26 cellular contexts compared by ENCODE assay signal in genomic region chr13:100581030-100581429, GRCh38.
"Had no signal": no experiment of that assay in that cellular context is flagged by ENCODE, and none has a peak within 500 bp of the region (broad histone marks: within the 10 kb centered on the region; RNA-seq: fewer than 3 reads in every experiment).

No MANE protein-coding gene starts in this region.

- H3K27me3 ChIP-seq: adrenal gland, Peyer's patch, SJSA1 had no signal

- H3K4me1 ChIP-seq: adrenal gland, Peyer's patch, SJSA1 had no signal

- H3K4me3 Mint-ChIP-seq: activated CD8-positive, alpha-beta memory T cell treated with anti-CD3 and anti-CD28 coated beads, Interleukin-2, amount 10 ng/mL, durations not matched to agents 7 days and 5 days; activated naive CD8-positive, alpha-beta T cell; activated T-cell treated with anti-CD3 and anti-CD28 coated beads, Interleukin-2, amount 50 U/mL, for 24 hours; T-helper 17 cell had no signal

- H3K9me3 Mint-ChIP-seq: activated T-cell treated with anti-CD3 and anti-CD28 coated beads, Interleukin-2, amount 50 U/mL, for 24 hours had no signal

- H3K9me3 ChIP-seq: adrenal gland, Peyer's patch, SJSA1 had no signal

- DNase-seq: activated CD4-positive, alpha-beta T cell treated with anti-CD3 and anti-CD28 coated beads, Interleukin-2, amount 50 U/mL, for 1 hour; activated CD4-positive, CD25-positive, alpha-beta regulatory T cell; activated CD8-positive, alpha-beta memory T cell treated with anti-CD3 and anti-CD28 coated beads, Interleukin-2, amount 10 ng/mL, durations not matched to agents 7 days and 5 days; activated gamma-delta T cell treated with Interleukin-2 at 50 U/mL for 16 hours; activated T-cell treated with anti-CD3 and anti-CD28 coated beads, Interleukin-2, amount 50 U/mL, for 24 hours; adrenal gland; anterior cingulate cortex; cerebellar nuclear complex; IMR-90; Kasumi-1; KBM-7; NCI-H1105 treated with DMSO at 0.1 percent for 48 hours; NCI-H1436 treated with DMSO at 0.1 percent for 48 hours; NCI-H187; NCI-H2081; NCI-H510A treated with DMSO at 0.1 percent for 48 hours; NCI-H69; NK-92 treated with Interleukin-12 subunit alpha and Interleukin-12 subunit beta, amount 100 ng/mL, for 24 hours; Peyer's patch; SHP77; SW 1271; T-helper 17 cell had no signal

- ATAC-seq: SK-N-SH treated with all-trans-retinoic acid at 6 μM for 48 hours, T-helper 17 cell had no signal

- H3K27ac Mint-ChIP-seq: activated CD8-positive, alpha-beta memory T cell treated with anti-CD3 and anti-CD28 coated beads, Interleukin-2, amount 10 ng/mL, durations not matched to agents 7 days and 5 days; activated T-cell treated with anti-CD3 and anti-CD28 coated beads, Interleukin-2, amount 50 U/mL, for 24 hours; T-helper 17 cell had no signal

- H3K27me3 Mint-ChIP-seq: activated CD8-positive, alpha-beta memory T cell treated with anti-CD3 and anti-CD28 coated beads, Interleukin-2, amount 10 ng/mL, durations not matched to agents 7 days and 5 days; activated naive CD8-positive, alpha-beta T cell; activated T-cell treated with anti-CD3 and anti-CD28 coated beads, Interleukin-2, amount 50 U/mL, for 24 hours; T-helper 17 cell had no signal

- H3K36me3 ChIP-seq: adrenal gland, Peyer's patch, SJSA1 had no signal

- H3K27ac ChIP-seq: adrenal gland, Peyer's patch, SJSA1, VCaP had no signal

- H3K4me3 ChIP-seq: adrenal gland, Peyer's patch, SJSA1 had no signal
